ENCODE assay signal across 15 cellular contexts in the genomic region with DNA sequence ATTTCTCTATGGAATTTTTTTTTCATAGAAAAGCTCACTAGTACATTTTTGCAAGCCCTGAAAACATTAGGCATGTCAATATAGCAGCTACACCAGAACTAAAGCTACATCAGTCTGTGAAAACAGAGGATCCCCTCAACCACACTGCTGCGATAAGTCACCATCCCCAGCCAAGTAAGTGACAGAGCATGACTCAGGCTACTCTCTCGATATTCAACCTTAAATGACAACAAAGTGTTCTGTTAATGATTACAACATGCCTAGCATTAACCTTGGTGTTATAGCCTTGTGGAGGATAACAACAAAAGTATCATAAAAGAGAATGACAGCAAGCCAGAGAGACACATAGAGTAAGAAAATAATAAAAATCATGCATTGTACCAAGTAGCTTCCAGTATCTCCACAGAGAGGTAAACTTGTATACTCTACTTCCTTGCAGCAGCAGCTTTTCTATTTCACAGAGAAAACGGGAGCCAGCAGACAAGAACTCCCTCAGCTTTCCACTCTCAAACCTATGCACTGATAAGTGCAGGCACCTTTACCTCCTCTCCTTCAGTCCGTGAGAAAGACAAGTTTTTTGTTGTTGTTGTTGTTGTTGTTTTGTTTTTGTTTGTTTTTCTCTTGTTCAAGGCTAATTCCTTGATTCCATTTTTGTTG.
A peak's percentile ranks its signal among the peaks of the same experiment; 100 is the strongest.
DNase-seq lines count a peak whose midpoint lies in the region; ATAC-seq, FAIRE-seq and TF ChIP-seq lines count a peak whose summit lies in the region.
"Had no signal": no experiment of that assay in that cellular context is flagged by ENCODE, and none has a peak within 500 bp of the region (broad histone marks: within the 10 kb centered on the region; RNA-seq: fewer than 3 reads in every experiment).

No MANE protein-coding gene starts in this region.

- no peak overlapping the region for H3K27ac ChIP-seq in astrocyte (ENCODE audit: low read depth, low read length)
- H3K27ac ChIP-seq: upper lobe of right lung had no signal

- no peaks in the 10 kb centered on the region for H3K4me1 ChIP-seq in astrocyte (ENCODE audit: insufficient read depth, low read length)
- H3K4me1 ChIP-seq: upper lobe of right lung had no signal

- no peak overlapping the region for H3K27ac Mint-ChIP-seq in astrocyte (ENCODE audit: unreplicated experiment)
- H3K27ac Mint-ChIP-seq: effector memory CD8-positive, alpha-beta T cell; naive thymus-derived CD8-positive, alpha-beta T cell had no signal

- H3K36me3 ChIP-seq in astrocyte (ENCODE audit: insufficient read depth, low read length) (no peaks in the 10 kb centered on the region), kidney epithelial cell (ENCODE audit: control insufficient read depth, insufficient read depth, low read length) (no peaks in the 10 kb centered on the region)
- H3K36me3 ChIP-seq: upper lobe of right lung had no signal

- H3K4me1 Mint-ChIP-seq in astrocyte (ENCODE audit: low read depth, unreplicated experiment) = peaks cover 8% of the 10 kb centered on the region
- H3K4me1 Mint-ChIP-seq: naive thymus-derived CD8-positive, alpha-beta T cell had no signal

- no peaks in the 10 kb centered on the region for H3K9me3 ChIP-seq in astrocyte (ENCODE audit: insufficient read depth, low read depth, low read length)
- H3K9me3 ChIP-seq: upper lobe of right lung had no signal

- FAIRE-seq in astrocyte (lab: Jason Lieb, UNC) = no peak

- H4K20me1 ChIP-seq in astrocyte (ENCODE audit: insufficient read depth, low read length) = no peaks in the 10 kb centered on the region

- no peaks in the 10 kb centered on the region for H3K9me3 Mint-ChIP-seq in astrocyte (ENCODE audit: unreplicated experiment)
- H3K9me3 Mint-ChIP-seq: effector memory CD8-positive, alpha-beta T cell had no signal

- H3K4me2 ChIP-seq in astrocyte (ENCODE audit: low read length) = no peak overlapping the region

- TF ChIP-seq CTCF in astrocyte (IDR thresholded peaks at IDR 0.05; ENCODE audit: insufficient read depth, low read depth, low read length) = no peak
- no peak for TF ChIP-seq CTCF in kidney epithelial cell (IDR thresholded peaks at IDR 0.05; ENCODE audit: insufficient read depth, low read length, poor library complexity, severe bottlenecking)

- ATAC-seq in GM18520 (IDR thresholded peaks at IDR 0.05; ENCODE audit: unreplicated experiment) = no peak
- ATAC-seq: effector memory CD8-positive, alpha-beta T cell; naive thymus-derived CD8-positive, alpha-beta T cell had no signal

- H3K36me3 Mint-ChIP-seq in astrocyte (ENCODE audit: low read depth, unreplicated experiment) = no peaks in the 10 kb centered on the region

- no peak overlapping the region for H2AFZ ChIP-seq in astrocyte (ENCODE audit: low read depth, low read length)

- no peak overlapping the region for H3K4me3 ChIP-seq in astrocyte (ENCODE audit: insufficient read depth, low read depth, low read length)
- no peak overlapping the region for H3K4me3 ChIP-seq in kidney epithelial cell (ENCODE audit: low read depth, low read length)
- H3K4me3 ChIP-seq: upper lobe of right lung had no signal

- H3K4me3 Mint-ChIP-seq in astrocyte (ENCODE audit: unreplicated experiment) = no peak overlapping the region
- H3K4me3 Mint-ChIP-seq: effector memory CD8-positive, alpha-beta T cell; naive thymus-derived CD8-positive, alpha-beta T cell had no signal

- peak; percentile 21 for DNase-seq in AG08395 (ENCODE audit: low spot score)
- DNase-seq in HK-2 (ENCODE audit: unreplicated experiment) = peak; percentile 12
- peak; percentile 24 for DNase-seq in astrocyte (ENCODE audit: low read depth)
- DNase-seq in kidney epithelial cell (ENCODE audit: low read depth) = peak; percentile 72
- DNase-seq in NCI-H2171 (lab: John Stamatoyannopoulos, UW) = no peak
- DNase-seq in medulla oblongata (ENCODE audit: extremely low spot score) = no peak
- DNase-seq in activated gamma-delta T cell treated with Interleukin-2 at 50 U/mL for 16 hours = no peak
- DNase-seq: activated CD8-positive, alpha-beta memory T cell treated with anti-CD3 and anti-CD28 coated beads, Interleukin-2, amount 50 U/mL, for 4 hours; amniotic stem cell; effector memory CD8-positive, alpha-beta T cell; GF-D8; naive thymus-derived CD8-positive, alpha-beta T cell; NCI-H2081 treated with DMSO at 0.1 percent for 48 hours; upper lobe of right lung had no signal

- H3K79me2 ChIP-seq in astrocyte (ENCODE audit: insufficient read depth, low read length) = no peaks in the 10 kb centered on the region

- no peak overlapping the region for H3K9ac ChIP-seq in astrocyte (ENCODE audit: low read length)

- H3K27me3 Mint-ChIP-seq in astrocyte (ENCODE audit: low read depth, unreplicated experiment) = no peaks in the 10 kb centered on the region
- H3K27me3 Mint-ChIP-seq: effector memory CD8-positive, alpha-beta T cell; naive thymus-derived CD8-positive, alpha-beta T cell had no signal

- no peaks in the 10 kb centered on the region for H3K27me3 ChIP-seq in astrocyte (ENCODE audit: insufficient read depth, low read length)
- no peaks in the 10 kb centered on the region for H3K27me3 ChIP-seq in kidney epithelial cell (ENCODE audit: control insufficient read depth, insufficient read depth, low read length)
- H3K27me3 ChIP-seq: upper lobe of right lung had no signal

Comparison
In these comparisons a context has a peak if more than half of its experiments do, and no peak if none do; other contexts are left out.
1. DNase-seq: peak in AG08395 (single experiment), HK-2 (single experiment), astrocyte (single experiment) and kidney epithelial cell (single experiment); none in NCI-H2171 (single experiment), medulla oblongata (single experiment) and activated gamma-delta T cell treated with Interleukin-2 at 50 U/mL for 16 hours (single experiment).